Comparison of ENCODE assay signal across 1 cellular context in genomic region chr9:129252937-129253819, GRCh38.
TF ChIP-seq lines count a peak whose summit lies in the region.

No MANE protein-coding gene starts in this region.

TF ChIP-seq in IMR-90, 13 proteins besides CTCF, POLR2A, EP300 and RAD21:
- TF ChIP-seq MAFK (IDR thresholded peaks at IDR 0.05; ENCODE audit: low read depth, low read length) = no peak
